Comparison of ENCODE assay signal across 14 cellular contexts in genomic region chr22:20584029-20584871, GRCh38.
DNase-seq lines count a peak whose midpoint lies in the region; ATAC-seq and TF ChIP-seq lines count a peak whose summit lies in the region.
"Had no signal": no experiment of that assay in that cellular context is flagged by ENCODE, and none has a peak within 500 bp of the region (broad histone marks: within the 10 kb centered on the region; RNA-seq: fewer than 3 reads in every experiment).

No MANE protein-coding gene starts in this region.

- POLR2A ChIA-PET in naive thymus-derived CD8-positive, alpha-beta T cell (lab: Charles Lee): interaction anchor here (0.5 to 4.5 kb wide), 3 partner anchors 9 to 167 kb away, joined by 3 to 28 read pairs (median 4); no protein-coding TSS in a partner anchor

- no peak for DNase-seq in activated naive CD4-positive, alpha-beta T cell treated with anti-CD3 and anti-CD28 coated beads, Interleukin-2, amount 10 ng/mL, durations not matched to agents 7 days and 5 days
- DNase-seq in activated naive CD4-positive, alpha-beta T cell treated with Interleukin-2 at 50 U/mL for 16 hours: no peak
- no peak for DNase-seq in naive thymus-derived CD8-positive, alpha-beta T cell
- no peak for DNase-seq in stimulated activated CD4-positive, alpha-beta T cell treated with anti-CD3 and anti-CD28 coated beads, Interleukin-2, amount 100 ng/mL, for 48 hours
- no peak for DNase-seq in DMS114 treated with DMSO at 0.1 percent for 48 hours (lab: John Stamatoyannopoulos, UW; ENCODE audit: unreplicated experiment)
- DNase-seq: CD4-positive, alpha-beta memory T cell; GF-D8; NCI-H1930; NCI-H2171; SHP77 treated with DMSO at 0.1 percent for 48 hours had no signal

- no peaks in the 10 kb centered on the region for H3K27me3 Mint-ChIP-seq in activated naive CD4-positive, alpha-beta T cell treated with anti-CD3 and anti-CD28 coated beads, Interleukin-2, amount 10 ng/mL, durations not matched to agents 7 days and 5 days
- H3K27me3 Mint-ChIP-seq in activated T-helper 17 cell treated with anti-CD3 and anti-CD28 coated beads, Interleukin-2, amount 50 U/mL, for 72 hours: no peaks in the 10 kb centered on the region
- H3K27me3 Mint-ChIP-seq in naive thymus-derived CD8-positive, alpha-beta T cell: no peaks in the 10 kb centered on the region
- H3K27me3 Mint-ChIP-seq: CD4-positive, alpha-beta memory T cell had no signal

- CTCF ChIA-PET in activated naive CD4-positive, alpha-beta T cell treated with anti-CD3 and anti-CD28 coated beads, Interleukin-2, amount 10 ng/mL, durations not matched to agents 7 days and 5 days (lab: Charles Lee): interaction anchor here (1.0 to 1.2 kb wide), 2 partner anchors 20 to 158 kb away, joined by 3 to 5 read pairs; no protein-coding TSS in a partner anchor

- H3K27ac Mint-ChIP-seq in activated naive CD4-positive, alpha-beta T cell treated with anti-CD3 and anti-CD28 coated beads, Interleukin-2, amount 10 ng/mL, durations not matched to agents 7 days and 5 days: peak overlapping the region; percentile 42
- H3K27ac Mint-ChIP-seq in activated T-helper 17 cell treated with anti-CD3 and anti-CD28 coated beads, Interleukin-2, amount 50 U/mL, for 72 hours: peak overlapping the region; percentile 25
- peak overlapping the region in 6 of 10 donors; percentile 25 to 81 (median 40) for H3K27ac Mint-ChIP-seq in naive thymus-derived CD8-positive, alpha-beta T cell

- ATAC-seq in GM18505 (IDR thresholded peaks at IDR 0.05; ENCODE audit: unreplicated experiment): no peak
- no peak for ATAC-seq in activated T-helper 17 cell treated with anti-CD3 and anti-CD28 coated beads, Interleukin-2, amount 50 U/mL, for 72 hours (replicated peaks)
- ATAC-seq in naive thymus-derived CD8-positive, alpha-beta T cell: no peak
- ATAC-seq in GM19035 (IDR thresholded peaks at IDR 0.05; ENCODE audit: unreplicated experiment): no peak
- ATAC-seq: Panc1 had no signal

- H3K36me3 Mint-ChIP-seq in activated naive CD4-positive, alpha-beta T cell treated with anti-CD3 and anti-CD28 coated beads, Interleukin-2, amount 10 ng/mL, durations not matched to agents 7 days and 5 days: peaks cover 28% of the 10 kb centered on the region
- peaks cover 59% of the 10 kb centered on the region for H3K36me3 Mint-ChIP-seq in activated T-helper 17 cell treated with anti-CD3 and anti-CD28 coated beads, Interleukin-2, amount 50 U/mL, for 72 hours (ENCODE audit: low read depth)
- peaks cover 0 to 64% (median 4%) of the 10 kb centered on the region in 3 donors for H3K36me3 Mint-ChIP-seq in naive thymus-derived CD8-positive, alpha-beta T cell

- no peaks in the 10 kb centered on the region for H3K9me3 Mint-ChIP-seq in activated naive CD4-positive, alpha-beta T cell treated with anti-CD3 and anti-CD28 coated beads, Interleukin-2, amount 10 ng/mL, durations not matched to agents 7 days and 5 days
- no peaks in the 10 kb centered on the region for H3K9me3 Mint-ChIP-seq in activated T-helper 17 cell treated with anti-CD3 and anti-CD28 coated beads, Interleukin-2, amount 50 U/mL, for 72 hours
- no peaks in the 10 kb centered on the region for H3K9me3 Mint-ChIP-seq in naive thymus-derived CD8-positive, alpha-beta T cell

- H3K4me1 Mint-ChIP-seq in activated naive CD4-positive, alpha-beta T cell treated with anti-CD3 and anti-CD28 coated beads, Interleukin-2, amount 10 ng/mL, durations not matched to agents 7 days and 5 days: peaks cover 3% of the 10 kb centered on the region
- H3K4me1 Mint-ChIP-seq in activated T-helper 17 cell treated with anti-CD3 and anti-CD28 coated beads, Interleukin-2, amount 50 U/mL, for 72 hours: no peaks in the 10 kb centered on the region
- peaks cover 11 to 31% (median 23%) of the 10 kb centered on the region in 4 donors for H3K4me1 Mint-ChIP-seq in naive thymus-derived CD8-positive, alpha-beta T cell

- peak; percentile 10 for TF ChIP-seq POLR2A in GM18505 (IDR thresholded peaks at IDR 0.05; ENCODE audit: borderline replicate concordance, extremely low read depth, insufficient read depth, insufficient read length)

- H3K4me3 Mint-ChIP-seq in activated naive CD4-positive, alpha-beta T cell treated with anti-CD3 and anti-CD28 coated beads, Interleukin-2, amount 10 ng/mL, durations not matched to agents 7 days and 5 days: no peak overlapping the region
- H3K4me3 Mint-ChIP-seq in activated T-helper 17 cell treated with anti-CD3 and anti-CD28 coated beads, Interleukin-2, amount 50 U/mL, for 72 hours: no peak overlapping the region
- no peak overlapping the region for H3K4me3 Mint-ChIP-seq in naive thymus-derived CD8-positive, alpha-beta T cell
- H3K4me3 Mint-ChIP-seq: CD4-positive, alpha-beta memory T cell had no signal
